ENCODE assay signal across 31 cellular contexts in genomic region chr15:44706946-44707636, GRCh38. TPM values are rescaled to one million over a fixed set of nuclear protein-coding genes. Genes with fewer than 3 reads are reported as not detected.
A peak's percentile ranks its signal among the peaks of the same experiment; 100 is the strongest.
DNase-seq lines count a peak whose midpoint lies in the region; ATAC-seq and TF ChIP-seq lines count a peak whose summit lies in the region.
"Had no signal": no experiment of that assay in that cellular context is flagged by ENCODE, and none has a peak within 500 bp of the region (broad histone marks: within the 10 kb centered on the region; RNA-seq: fewer than 3 reads in every experiment).

No MANE protein-coding gene starts in this region.

- H3K9me3 ChIP-seq in Peyer's patch (no peaks in the 10 kb centered on the region), duodenal mucosa (ENCODE audit: control insufficient read depth in 1 of 2, low read length in 2 of 2) (no peaks in the 10 kb centered on the region), lung (ENCODE audit: control insufficient read depth in 2 of 2, insufficient read depth in 1 of 2, low read length in 1 of 2) (no peaks in the 10 kb centered on the region), MG63 (peaks cover 4% of the 10 kb centered on the region)
- H3K9me3 ChIP-seq: gastrocnemius medialis, SJCRH30 had no signal

- TF ChIP-seq POLR2A in Peyer's patch (IDR thresholded peaks at IDR 0.05): peak; percentile 22 to 81

- no peaks in the 10 kb centered on the region for H3K9me3 Mint-ChIP-seq in type B pancreatic cell

- TF ChIP-seq CTCF in Peyer's patch (IDR thresholded peaks at IDR 0.05): no peak
- no peak for TF ChIP-seq CTCF in lung (IDR thresholded peaks at IDR 0.05; ENCODE audit: control extremely low read depth, extremely low read depth)
- no peak for TF ChIP-seq CTCF in type B pancreatic cell (conservative IDR thresholded peaks at IDR 0.05)

- no peaks in the 10 kb centered on the region for H3K27me3 ChIP-seq in Peyer's patch
- no peaks in the 10 kb centered on the region for H3K27me3 ChIP-seq in duodenal mucosa (ENCODE audit: control insufficient read depth in 1 of 2, insufficient read depth in 2 of 2, low read length in 2 of 2)
- no peaks in the 10 kb centered on the region for H3K27me3 ChIP-seq in lung (ENCODE audit: control insufficient read depth, insufficient read depth)
- H3K27me3 ChIP-seq in MG63: no peaks in the 10 kb centered on the region
- H3K27me3 ChIP-seq: esophagus squamous epithelium, gastrocnemius medialis, SJCRH30 had no signal

- H3K27ac ChIP-seq in Peyer's patch (peak overlapping the region in 3 of 4 donors; percentile 53 to 93 (median 88)), duodenal mucosa (ENCODE audit: low read depth, low read length) (peak overlapping the region; percentile 49), lung (ENCODE audit: low read depth in 1 of 2, low read length in 1 of 2) (peak overlapping the region in 1 of 2 donors; percentile 57)
- H3K27ac ChIP-seq: esophagus squamous epithelium, gastrocnemius medialis, SJCRH30, thoracic aorta had no signal

- H3K36me3 ChIP-seq in Peyer's patch: no peaks in the 10 kb centered on the region
- H3K36me3 ChIP-seq in duodenal mucosa (ENCODE audit: control insufficient read depth in 1 of 2, insufficient read depth in 2 of 2, low read length in 2 of 2): no peaks in the 10 kb centered on the region
- H3K36me3 ChIP-seq in lung (ENCODE audit: control insufficient read depth in 2 of 2, insufficient read depth in 2 of 2, low read length in 2 of 2): no peaks in the 10 kb centered on the region
- H3K36me3 ChIP-seq in MG63: peaks cover 1% of the 10 kb centered on the region
- H3K36me3 ChIP-seq: esophagus squamous epithelium, gastrocnemius medialis, SJCRH30, thoracic aorta had no signal

- H3K4me1 ChIP-seq in Peyer's patch: peaks cover 0 to 24% (median 0%) of the 10 kb centered on the region in 4 donors
- peaks cover 14 to 25% of the 10 kb centered on the region in 2 donors for H3K4me1 ChIP-seq in duodenal mucosa (ENCODE audit: control insufficient read depth in 1 of 2, insufficient read depth in 2 of 2, low read length in 2 of 2)
- H3K4me1 ChIP-seq in lung (ENCODE audit: control insufficient read depth in 2 of 2, insufficient read depth in 2 of 2, low read length in 2 of 2): peaks cover 0 to 7% of the 10 kb centered on the region in 2 donors
- H3K4me1 ChIP-seq: SJCRH30 had no signal

- peaks cover 4% of the 10 kb centered on the region for H3K4me1 Mint-ChIP-seq in type B pancreatic cell (ENCODE audit: unreplicated experiment)

- H3K4me3 Mint-ChIP-seq in type B pancreatic cell: no peak overlapping the region
- H3K4me3 Mint-ChIP-seq: activated CD8-positive, alpha-beta T cell treated with anti-CD3 and anti-CD28 coated beads for 36 hours; brain; memory B cell had no signal

- peak overlapping the region; percentile 57 for H3K27ac Mint-ChIP-seq in type B pancreatic cell
- H3K27ac Mint-ChIP-seq: activated CD8-positive, alpha-beta T cell treated with anti-CD3 and anti-CD28 coated beads for 36 hours; brain; memory B cell had no signal

- no peaks in the 10 kb centered on the region for H3K27me3 Mint-ChIP-seq in type B pancreatic cell
- H3K27me3 Mint-ChIP-seq: activated CD8-positive, alpha-beta T cell treated with anti-CD3 and anti-CD28 coated beads for 36 hours; memory B cell had no signal

- no peak for ATAC-seq in lung (ENCODE audit: insufficient read depth, low FRiP score)
- ATAC-seq: activated CD4-positive, CD25-positive, alpha-beta regulatory T cell treated with anti-CD3 and anti-CD28 coated beads, Interleukin-2, amount 50 U/mL, for 24 hours; activated CD8-positive, alpha-beta T cell treated with anti-CD3 and anti-CD28 coated beads for 36 hours; gastrocnemius medialis; naive thymus-derived CD8-positive, alpha-beta T cell had no signal

- DNase-seq in Peyer's patch: peak in 2 of 3 donors; percentile 80 to 90
- peak; percentile 65 for DNase-seq in lung (ENCODE audit: low spot score)
- no peak for DNase-seq in type B pancreatic cell (ENCODE audit: extremely low spot score, unreplicated experiment)
- no peak for DNase-seq in NCI-H1092 (lab: John Stamatoyannopoulos, UW)
- no peak for DNase-seq in RKO (ENCODE audit: low spot score)
- no peak for DNase-seq in NCI-H1694 (lab: John Stamatoyannopoulos, UW)
- DNase-seq in MG63: no peak
- DNase-seq: activated CD8-positive, alpha-beta T cell treated with anti-CD3 and anti-CD28 coated beads for 36 hours; activated gamma-delta T cell treated with Interleukin-2 at 50 U/mL for 16 hours; activated T-cell treated with anti-CD3 and anti-CD28 coated beads for 4 hours; CD4-positive, CD25-positive, alpha-beta regulatory T cell; DMS 273 treated with DMSO at 0.1 percent for 48 hours; effector CD8-positive, alpha-beta T cell; esophagus squamous epithelium; gastrocnemius medialis; hypothalamus; Karpas-422; naive thymus-derived CD8-positive, alpha-beta T cell; NCI-H1105 treated with DMSO at 0.1 percent for 48 hours; NCI-H2107; stimulated activated CD4-positive, alpha-beta T cell treated with anti-CD3 and anti-CD28 coated beads, Interleukin-12 subunit alpha, Interleukin-12 subunit beta, amount 100 ng/mL, for 4 hours; stimulated activated CD4-positive, alpha-beta T cell treated with anti-CD3 and anti-CD28 coated beads, Interleukin-4, amount 100 ng/mL, for 4 hours; stimulated activated naive CD4-positive, alpha-beta T cell; T-helper 1 cell had no signal

- peak overlapping the region; percentile 0 to 31 for H3K9ac ChIP-seq in duodenal mucosa (ENCODE audit: low read depth in 1 of 2, low read length in 2 of 2)

- H3K36me3 Mint-ChIP-seq in type B pancreatic cell: no peaks in the 10 kb centered on the region
- H3K36me3 Mint-ChIP-seq: brain had no signal

- no peak overlapping the region for H3K4me3 ChIP-seq in Peyer's patch
- no peak overlapping the region for H3K4me3 ChIP-seq in duodenal mucosa (ENCODE audit: low read depth in 1 of 2, low read length in 2 of 2)
- no peak overlapping the region for H3K4me3 ChIP-seq in lung
- H3K4me3 ChIP-seq in MG63: no peak overlapping the region
- H3K4me3 ChIP-seq: esophagus squamous epithelium, gastrocnemius medialis, SJCRH30, thoracic aorta had no signal

- 67 to 98% methylated on average over 2 of the region's 2 CpGs for WGBS in lung, 2 donors

RNA-seq across cellular contexts. Expression of gene PATL2, which starts 4.0 kb away (rescaled TPM):
- total RNA-seq in Peyer's patch (10 to 100 TPM in 2 of 4 donors, 1 to 10 TPM in 2; 4.0 to 35.5 (median 9.5) TPM), lung (1 to 10 TPM; 2.4 to 3.0 TPM), type B pancreatic cell (ENCODE audit: low replicate concordance) (1.0 and 1.2 TPM in 2 replicates)
- 1 to 10 TPM; 4.4 to 4.8 TPM for polyA plus RNA-seq in lung
- total RNA-seq in MG63 (2014; rRNA removed; shearing (Covaris generic); ENCODE audit: low replicate concordance): not detected in 2 replicates
- total RNA-seq: chondrocyte, SJCRH30 had no signal

RNA-seq across cellular contexts. Expression of gene B2M, which starts 4.2 kb away (rescaled TPM):
- total RNA-seq in Peyer's patch (over 10,000 TPM in 1 of 4 donors, 1,000 to 10,000 TPM in 3; 2,244 to 13,999 (median 5,894) TPM), lung (1,000 to 10,000 TPM; 2,080 to 4,787 TPM), type B pancreatic cell (ENCODE audit: low replicate concordance) (400 and 519 TPM in 2 replicates)
- polyA plus RNA-seq in lung: over 10,000 TPM in 1 of 2 donors, 1,000 to 10,000 TPM in 1; 1,933 to 11,026 TPM
- 2,823 and 3,000 TPM in 2 replicates for total RNA-seq in MG63 (2014; rRNA removed; shearing (Covaris generic); ENCODE audit: low replicate concordance)

RNA-seq across cellular contexts. Expression of gene TRIM69, which starts 29.2 kb away (rescaled TPM):
- total RNA-seq in Peyer's patch (10 to 100 TPM in 2 of 4 donors, 1 to 10 TPM in 2; 6.7 to 11.7 (median 8.9) TPM), lung (10 to 100 TPM; 13.1 to 21.3 TPM), type B pancreatic cell (ENCODE audit: low replicate concordance) (24.9 and 30.9 TPM in 2 replicates)
- polyA plus RNA-seq in lung: 10 to 100 TPM; 11.2 to 26.4 TPM
- 7.8 and 8.9 TPM in 2 replicates for total RNA-seq in MG63 (2014; rRNA removed; shearing (Covaris generic); ENCODE audit: low replicate concordance)

RNA-seq across cellular contexts. Expression of gene SPG11, which starts 43.6 kb away (rescaled TPM):
- total RNA-seq in Peyer's patch (100 to 1,000 TPM; 125 to 215 (median 167) TPM), lung (100 to 1,000 TPM in 1 of 2 donors, 10 to 100 TPM in 1; 86.5 to 119 TPM), type B pancreatic cell (ENCODE audit: low replicate concordance) (75.5 and 80.4 TPM in 2 replicates)
- polyA plus RNA-seq in lung: 10 to 100 TPM; 39.2 to 42.0 TPM
- total RNA-seq in MG63 (2014; rRNA removed; shearing (Covaris generic); ENCODE audit: low replicate concordance): 27.7 and 74.7 TPM in 2 replicates

Comparison
In these comparisons a context has a peak if more than half of its experiments do, and no peak if none do; other contexts are left out.
1. DNase-seq: peak in Peyer's patch (2 of 3) and lung (single experiment); none in type B pancreatic cell (single experiment), NCI-H1092 (single experiment), RKO (single experiment), NCI-H1694 (single experiment) and MG63 (single experiment).